Comparison of ENCODE assay signal across 8 cellular contexts in genomic region chr13:99506632-99507031, GRCh38. TPM values are rescaled to one million over a fixed set of nuclear protein-coding genes. Genes with fewer than 3 reads are reported as not detected.
DNase-seq lines count a peak whose midpoint lies in the region; ATAC-seq and TF ChIP-seq lines count a peak whose summit lies in the region.

No MANE protein-coding gene starts in this region.

- DNase-seq in Ammon's horn (ENCODE audit: low spot score) (peak; percentile 49), activated B cell treated with CpG ODN at 0.5 μM for 24 hours (no peak), C1 segment of cervical spinal cord (lab: John Stamatoyannopoulos, UW) (no peak), ACHN (no peak), NCI-H1930 (lab: John Stamatoyannopoulos, UW) (no peak)
- no peak for DNase-seq in effector CD8-positive, alpha-beta T cell (lab: John Stamatoyannopoulos, UW)

- H3K36me3 Mint-ChIP-seq in activated B cell treated with CpG ODN at 0.5 μM for 24 hours (ENCODE audit: low read depth) = peaks cover 45% of the 10 kb centered on the region

- H3K4me3 Mint-ChIP-seq in activated B cell treated with CpG ODN at 0.5 μM for 24 hours = peak overlapping the region; percentile 65

- intact Hi-C loops in activated B cell treated with CpG ODN at 0.5 μM for 24 hours (cut with micrococcal nuclease) = loop anchor here (1.0 to 2.0 kb wide), 4 partner anchors 8 to 330 kb away; no protein-coding TSS in a partner anchor

- H3K27me3 Mint-ChIP-seq in activated B cell treated with CpG ODN at 0.5 μM for 24 hours = no peaks in the 10 kb centered on the region

- POLR2A ChIA-PET in activated B cell treated with CpG ODN at 0.5 μM for 24 hours (lab: Charles Lee) = interaction anchor here (1.1 to 1.2 kb wide), 2 partner anchors 19 to 200 kb away, joined by 3 to 4 read pairs; partner anchors contain the start of gene GPR183

- no peak for TF ChIP-seq CTCF in activated B cell treated with CpG ODN at 0.5 μM for 24 hours (IDR thresholded peaks at IDR 0.05)

- peak overlapping the region; percentile 84 for H3K27ac Mint-ChIP-seq in activated B cell treated with CpG ODN at 0.5 μM for 24 hours

- in situ Hi-C loops in ACHN (cut with HindIII; ENCODE audit: low pct_ligation_motif_present, low pct_unique_long_range_greater_than_20kb, low sequenced_read_pairs) = no loop called here

- peaks cover 4% of the 10 kb centered on the region for H3K9me3 Mint-ChIP-seq in activated B cell treated with CpG ODN at 0.5 μM for 24 hours

- peaks cover 90% of the 10 kb centered on the region for H3K4me1 Mint-ChIP-seq in activated B cell treated with CpG ODN at 0.5 μM for 24 hours

- CTCF ChIA-PET in activated B cell treated with CpG ODN at 0.5 μM for 24 hours (lab: Charles Lee) = interaction anchor here (0.9 to 2.9 kb wide), 13 partner anchors 8 to 330 kb away, joined by 3 to 15 read pairs (median 4); no protein-coding TSS in a partner anchor

- ATAC-seq in GM19328 (IDR thresholded peaks at IDR 0.05; ENCODE audit: unreplicated experiment) (peak; percentile 68), HG03135 (IDR thresholded peaks at IDR 0.05; ENCODE audit: unreplicated experiment) (peak; percentile 80), activated B cell treated with CpG ODN at 0.5 μM for 24 hours (ENCODE audit: low read depth) (peak; percentile 80)

RNA-seq across cellular contexts. Expression of gene TM9SF2, which starts 5.4 kb away (rescaled TPM):
- total RNA-seq in activated B cell treated with CpG ODN at 0.5 μM for 24 hours = 68.1 and 76.0 TPM in 2 replicates
